16 cellular contexts compared by ENCODE assay signal in the genomic region with DNA sequence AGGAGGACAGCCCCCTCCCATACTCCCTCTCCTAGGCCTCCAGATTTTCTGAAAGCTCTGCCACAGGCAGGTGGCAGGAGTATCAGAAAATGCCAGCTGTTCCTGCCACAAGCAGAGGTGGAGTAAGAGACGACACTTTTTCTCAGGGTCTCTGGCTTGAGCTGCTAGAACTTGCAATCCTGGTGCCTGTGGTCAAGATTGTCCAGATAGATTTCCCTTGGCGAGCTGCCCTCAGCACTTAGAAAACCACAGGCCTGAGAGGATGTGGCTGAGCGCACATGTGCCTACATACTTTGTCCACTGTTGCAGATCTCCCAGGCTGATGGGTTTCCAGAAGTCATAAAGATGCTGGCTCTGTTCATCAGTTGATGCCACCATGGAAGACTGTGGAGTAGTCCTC.
DNase-seq lines count a peak whose midpoint lies in the region; FAIRE-seq and TF ChIP-seq lines count a peak whose summit lies in the region.
"Had no signal": no experiment of that assay in that cellular context is flagged by ENCODE, and none has a peak within 500 bp of the region (broad histone marks: within the 10 kb centered on the region; RNA-seq: fewer than 3 reads in every experiment).

No MANE protein-coding gene starts in this region.

- H4K8ac ChIP-seq in mesenchymal stem cell (ENCODE audit: low read length) = no peak overlapping the region

- H2BK120ac ChIP-seq in mesenchymal stem cell (ENCODE audit: low read depth, low read length) = no peak overlapping the region

- H4K20me1 ChIP-seq in mammary epithelial cell (ENCODE audit: insufficient read depth, low read length) = no peaks in the 10 kb centered on the region

- H3K9ac ChIP-seq in mammary epithelial cell (ENCODE audit: insufficient read depth, low read length) = no peak overlapping the region
- no peak overlapping the region for H3K9ac ChIP-seq in mesenchymal stem cell (ENCODE audit: low read length)

- H3K27ac ChIP-seq in mammary epithelial cell (ENCODE audit: insufficient read depth, low read depth, low read length) = no peak overlapping the region
- H3K27ac ChIP-seq in mesenchymal stem cell (ENCODE audit: low read length, poor library complexity, severe bottlenecking) = no peak overlapping the region
- H3K27ac ChIP-seq: hepatocyte, thoracic aorta had no signal

- BruUV-seq in mammary epithelial cell (replicated peaks; lab: Mats Ljungman, UMichigan) = no TSS peak

- peak; percentile 99 for DNase-seq in AG10803 (ENCODE audit: low read depth)
- DNase-seq in MV-4-11 (lab: John Stamatoyannopoulos, UW) = peak; percentile 65
- DNase-seq in mammary epithelial cell = peak; percentile 54
- DNase-seq in mesenchymal stem cell = peak; percentile 93
- DNase-seq in AML-193 (lab: John Stamatoyannopoulos, UW) = no peak
- no peak for DNase-seq in RPMI8226
- DNase-seq in GM19239 (ENCODE audit: insufficient read length, low spot score) = no peak
- DNase-seq in COR-L47 (lab: John Stamatoyannopoulos, UW) = no peak
- DNase-seq: activated CD4-positive, alpha-beta T cell treated with anti-CD3 and anti-CD28 coated beads for 48 hours; activated gamma-delta T cell treated with Interleukin-2 at 50 U/mL for 16 hours; H9; Kasumi-1; NCI-H510A had no signal

- no peak overlapping the region for H2BK15ac ChIP-seq in mesenchymal stem cell (ENCODE audit: low read depth, poor library complexity, severe bottlenecking)

- H2BK5ac ChIP-seq in mesenchymal stem cell (ENCODE audit: low read depth, low read length, poor library complexity, severe bottlenecking) = no peak overlapping the region

- whole genome bisulfite sequencing in mammary epithelial cell (ENCODE audit: low coverage, missing lambda C conversion rate) = 28% methylated on average over 2 of the region's 3 CpGs
- 20% methylated on average over 3 of the region's 3 CpGs for WGBS in mesenchymal stem cell

- TF ChIP-seq CTCF in AG10803 (conservative IDR thresholded peaks at IDR 0.05; ENCODE audit: low read length) (peak; percentile 35), mammary epithelial cell (conservative IDR thresholded peaks at IDR 0.05 in 1 of 2, IDR thresholded peaks at IDR 0.05 in 1 of 2; ENCODE audit: extremely low read depth in 1 of 2, insufficient read depth in 1 of 2, low read depth in 1 of 2, low read length in 2 of 2) (no peak)

- no peak overlapping the region for H3K14ac ChIP-seq in mesenchymal stem cell (ENCODE audit: low read length in 2 of 2)

- in situ Hi-C loops in mammary epithelial cell (cut with MboI; ENCODE audit: low sequenced_read_pairs in 2 of 2) = no loop called here

- H2BK12ac ChIP-seq in mesenchymal stem cell (ENCODE audit: low read length in 2 of 2) = no peak overlapping the region

- H3K79me1 ChIP-seq in mesenchymal stem cell (replicated peaks; ENCODE audit: low read length, poor library complexity, severe bottlenecking) = peaks cover 1% of the 10 kb centered on the region

- H2AFZ ChIP-seq in mammary epithelial cell (ENCODE audit: low read depth, low read length) = no peak overlapping the region
- H2AFZ ChIP-seq in mesenchymal stem cell (ENCODE audit: low read depth, low read length) = no peak overlapping the region
- H2AFZ ChIP-seq: hepatocyte had no signal

- H3K18ac ChIP-seq in mesenchymal stem cell (ENCODE audit: low read depth in 1 of 2, low read length in 2 of 2) = no peak overlapping the region

- H3K79me2 ChIP-seq in mammary epithelial cell (ENCODE audit: insufficient read depth, low read length) = no peaks in the 10 kb centered on the region
- H3K79me2 ChIP-seq: hepatocyte had no signal

- no peak overlapping the region for H3K23ac ChIP-seq in mesenchymal stem cell (ENCODE audit: low read length in 2 of 2)

- H3K9me3 ChIP-seq in mammary epithelial cell (replicated peaks; ENCODE audit: insufficient read depth, low read length) (no peaks in the 10 kb centered on the region), mesenchymal stem cell (ENCODE audit: control insufficient read depth, low read length) (no peaks in the 10 kb centered on the region)
- H3K9me3 ChIP-seq: thoracic aorta had no signal

- H3K27me3 ChIP-seq in mammary epithelial cell (ENCODE audit: insufficient read depth, low read length) (no peaks in the 10 kb centered on the region), mesenchymal stem cell (ENCODE audit: control insufficient read depth in 1 of 2, insufficient read depth in 1 of 2, low read length in 2 of 2) (no peaks in the 10 kb centered on the region)
- H3K27me3 ChIP-seq: hepatocyte had no signal

- CTCF ChIA-PET in mammary epithelial cell (lab: Charles Lee; ENCODE audit: low non-redundant PET) = no interaction called here

- no peak overlapping the region for H4K91ac ChIP-seq in mesenchymal stem cell (ENCODE audit: low read length)

- no peak overlapping the region for H3K4me2 ChIP-seq in mammary epithelial cell (ENCODE audit: insufficient read depth, low read depth, low read length)
- no peak overlapping the region for H3K4me2 ChIP-seq in mesenchymal stem cell (ENCODE audit: low read length, poor library complexity, severe bottlenecking)
- H3K4me2 ChIP-seq: hepatocyte had no signal

- no peak for FAIRE-seq in GM19239 (lab: Jason Lieb, UNC)
- FAIRE-seq: colon had no signal

- H2AK5ac ChIP-seq in mesenchymal stem cell (ENCODE audit: low read length, severe bottlenecking) = no peak overlapping the region

- H3K4me1 ChIP-seq in mammary epithelial cell (ENCODE audit: insufficient read depth, low read length) (peaks cover 10% of the 10 kb centered on the region), mesenchymal stem cell (ENCODE audit: control insufficient read depth, insufficient read depth, low read depth, low read length) (peaks cover 13% of the 10 kb centered on the region)

- H3K4ac ChIP-seq in mesenchymal stem cell (ENCODE audit: low read depth in 1 of 2, low read length in 2 of 2) = no peak overlapping the region

- dilution Hi-C loops in mammary epithelial cell (cut with HindIII; ENCODE audit: low sequenced_read_pairs) = no loop called here

- H3K4me3 ChIP-seq in AG10803 (ENCODE audit: low read length) (no peak overlapping the region), mammary epithelial cell (replicated peaks in 1 of 3; ENCODE audit: insufficient read depth in 1 of 3, low read depth in 2 of 3, low read length in 3 of 3) (no peak overlapping the region), mesenchymal stem cell (ENCODE audit: insufficient read depth in 1 of 2, low read depth in 1 of 2, low read length in 2 of 2) (no peak overlapping the region)
- H3K4me3 ChIP-seq: hepatocyte, thoracic aorta had no signal

- intact Hi-C loops in mammary epithelial cell (cut with micrococcal nuclease) = no loop called here

- no peaks in the 10 kb centered on the region for H3K36me3 ChIP-seq in mammary epithelial cell (ENCODE audit: insufficient read depth, low read length)
- H3K36me3 ChIP-seq in mesenchymal stem cell (ENCODE audit: control insufficient read depth in 1 of 2, insufficient read depth in 2 of 2, low read depth in 1 of 2, low read length in 2 of 2) = no peaks in the 10 kb centered on the region
- H3K36me3 ChIP-seq: thoracic aorta had no signal

Comparison
In these comparisons a context has a peak if more than half of its experiments do, and no peak if none do; other contexts are left out.
1. DNase-seq: peak in AG10803 (single experiment), MV-4-11 (single experiment), mammary epithelial cell (single experiment) and mesenchymal stem cell (single experiment); none in AML-193 (0 of 2), RPMI8226 (single experiment), GM19239 (single experiment) and COR-L47 (single experiment).